Comparison of ENCODE assay signal across 8 cellular contexts in genomic region chr7:831596-832291, GRCh38. TPM values are rescaled to one million over a fixed set of nuclear protein-coding genes. Genes with fewer than 3 reads are reported as not detected.
DNase-seq lines count a peak whose midpoint lies in the region; ATAC-seq and TF ChIP-seq lines count a peak whose summit lies in the region.

No MANE protein-coding gene starts in this region.

- DNase-seq in GM10266 (ENCODE audit: extremely low spot score) (peak; percentile 81), heart left ventricle (no peak), NCI-H510A (lab: John Stamatoyannopoulos, UW) (no peak)
- no peak for DNase-seq in activated CD4-positive, CD25-positive, alpha-beta regulatory T cell (lab: John Stamatoyannopoulos, UW)

- H3K27me3 Mint-ChIP-seq in activated naive CD8-positive, alpha-beta T cell = no peaks in the 10 kb centered on the region

- H3K4me2 ChIP-seq in KMS-11 = peak overlapping the region; percentile 71

- WGBS in heart left ventricle, 4 donors = 6 to 13% (median 10%) methylated on average over 9 of the region's 9 CpGs

- intact Hi-C loops in heart left ventricle (cut with DNase I) = loop anchor here in 3 of 10 donors (5.0 to 10.0 kb wide), 2 partner anchors 41 to 47 kb away; no protein-coding TSS in a partner anchor

- H3K9ac ChIP-seq in KMS-11 (peak overlapping the region; percentile 72), skeletal muscle tissue (ENCODE audit: low read depth in 1 of 3, low read length in 3 of 3) (peak overlapping the region; percentile 73 to 76 (median 74))

- H3K79me2 ChIP-seq in KMS-11 (ENCODE audit: insufficient read depth, low read depth) = peaks cover 52% of the 10 kb centered on the region

- no peaks in the 10 kb centered on the region for H4K20me1 ChIP-seq in KMS-11 (ENCODE audit: insufficient read depth)

- no peaks in the 10 kb centered on the region for H3K9me3 Mint-ChIP-seq in activated naive CD8-positive, alpha-beta T cell (ENCODE audit: low read depth)

- no peak for TF ChIP-seq CTCF in GM10266 (IDR thresholded peaks at IDR 0.05; ENCODE audit: control insufficient read depth, insufficient read depth, low read depth, missing control alignments)
- no peak for TF ChIP-seq CTCF in KMS-11 (conservative IDR thresholded peaks at IDR 0.05; ENCODE audit: low read depth, low read length)
- TF ChIP-seq CTCF in heart left ventricle (IDR thresholded peaks at IDR 0.05) = no peak

- H3K4me1 ChIP-seq in KMS-11 (ENCODE audit: low read depth, poor library complexity, severe bottlenecking) (peaks cover 35% of the 10 kb centered on the region), heart left ventricle (peaks cover 26 to 94% (median 67%) of the 10 kb centered on the region in 12 donors), skeletal muscle tissue (ENCODE audit: control insufficient read depth in 3 of 3, insufficient read depth in 3 of 3, low read length in 3 of 3) (peaks cover 60 to 78% (median 73%) of the 10 kb centered on the region in 3 donors)

- peak overlapping the region; percentile 9; the same call in 1 of the 2 replicates for H2AFZ ChIP-seq in KMS-11 (ENCODE audit: low read depth)

- peaks cover 54% of the 10 kb centered on the region for H3K4me1 Mint-ChIP-seq in activated naive CD8-positive, alpha-beta T cell (ENCODE audit: low read depth)

- H3K27ac ChIP-seq in KMS-11 (peak overlapping the region; percentile 96), heart left ventricle (peak overlapping the region; percentile 80 to 99 (median 94)), skeletal muscle tissue (ENCODE audit: low read depth, low read length) (peak overlapping the region; percentile 95)

- H3K36me3 ChIP-seq in KMS-11 (ENCODE audit: insufficient read depth) = no peaks in the 10 kb centered on the region
- peaks cover 0 to 24% (median 8%) of the 10 kb centered on the region in 9 donors for H3K36me3 ChIP-seq in heart left ventricle
- peaks cover 0 to 14% (median 9%) of the 10 kb centered on the region in 3 donors for H3K36me3 ChIP-seq in skeletal muscle tissue (ENCODE audit: control insufficient read depth in 3 of 3, insufficient read depth in 3 of 3, low read length in 3 of 3)

- H3K27me3 ChIP-seq in KMS-11 (ENCODE audit: insufficient read depth, low read depth) = no peaks in the 10 kb centered on the region
- H3K27me3 ChIP-seq in heart left ventricle = no peaks in the 10 kb centered on the region
- H3K27me3 ChIP-seq in skeletal muscle tissue (ENCODE audit: control insufficient read depth in 3 of 3, insufficient read depth in 3 of 3, low read length in 3 of 3) = no peaks in the 10 kb centered on the region

- no peak for TF ChIP-seq POLR2A in heart left ventricle (IDR thresholded peaks at IDR 0.05)

- peak overlapping the region; percentile 89 for H3K4me3 Mint-ChIP-seq in activated naive CD8-positive, alpha-beta T cell

- H3K27ac Mint-ChIP-seq in activated naive CD8-positive, alpha-beta T cell = peak overlapping the region; percentile 99

- ATAC-seq in GM21576 (IDR thresholded peaks at IDR 0.05; ENCODE audit: unreplicated experiment) (peak; percentile 67), heart left ventricle (peak; percentile 66 to 83 (median 72))

- no peak overlapping the region for H3K4me3 ChIP-seq in KMS-11 (IDR thresholded peaks at IDR 0.05; ENCODE audit: insufficient read depth, low read depth, low read length)
- H3K4me3 ChIP-seq in heart left ventricle = peak overlapping the region in 11 of 12 donors; percentile 2 to 48 (median 36)
- H3K4me3 ChIP-seq in skeletal muscle tissue (ENCODE audit: low read length in 3 of 3) = peak overlapping the region; percentile 13 to 45 (median 28)

- H3K9me3 ChIP-seq in heart left ventricle = no peaks in the 10 kb centered on the region
- no peaks in the 10 kb centered on the region for H3K9me3 ChIP-seq in skeletal muscle tissue (ENCODE audit: control insufficient read depth in 3 of 3, low read length in 3 of 3)

- H3K36me3 Mint-ChIP-seq in activated naive CD8-positive, alpha-beta T cell = peaks cover 4% of the 10 kb centered on the region

RNA-seq across cellular contexts. Expression of gene SUN1, which starts 0.5 kb away (rescaled TPM):
- total RNA-seq in heart left ventricle = 100 to 1,000 TPM; 117 to 203 (median 157) TPM
- polyA plus RNA-seq in heart left ventricle = 100 to 1,000 TPM; 111 to 148 TPM
- total RNA-seq in skeletal muscle tissue = 180 TPM

RNA-seq across cellular contexts. Expression of gene GET4, which starts 44.6 kb away (rescaled TPM):
- total RNA-seq in heart left ventricle = 10 to 100 TPM; 14.6 to 27.3 (median 18.6) TPM
- polyA plus RNA-seq in heart left ventricle = 10 to 100 TPM; 19.7 to 34.1 TPM
- 25.1 TPM for total RNA-seq in skeletal muscle tissue
